ENCODE assay signal across 27 cellular contexts in genomic region chr7:112225006-112225405, GRCh38. TPM values are rescaled to one million over a fixed set of nuclear protein-coding genes. Genes with fewer than 3 reads are reported as not detected.
DNase-seq lines count a peak whose midpoint lies in the region; ATAC-seq, FAIRE-seq and TF ChIP-seq lines count a peak whose summit lies in the region.
"Had no signal": no experiment of that assay in that cellular context is flagged by ENCODE, and none has a peak within 500 bp of the region (broad histone marks: within the 10 kb centered on the region; RNA-seq: fewer than 3 reads in every experiment).

No MANE protein-coding gene starts in this region.

- no peak overlapping the region for H3K9ac ChIP-seq in endothelial cell of umbilical vein (replicated peaks; ENCODE audit: extremely low read depth, insufficient read depth, low read length)
- H3K9ac ChIP-seq: BLaER1 treated with 17β-estradiol and CSF1 and Interleukin-3, amounts not matched to agents 10 nM and 100 nM had no signal

- no peak for TF ChIP-seq CTCF in endothelial cell of umbilical vein (IDR thresholded peaks at IDR 0.05; ENCODE audit: extremely low read depth in 1 of 2, insufficient read depth in 1 of 2, low read depth in 1 of 2, low read length in 2 of 2)
- TF ChIP-seq CTCF in lower lobe of right lung (IDR thresholded peaks at IDR 0.05) = no peak

- H3K4me2 ChIP-seq in endothelial cell of umbilical vein (ENCODE audit: insufficient read depth, low read length) = no peak overlapping the region
- H3K4me2 ChIP-seq: A549; BLaER1 treated with 17β-estradiol and CSF1 and Interleukin-3, amounts not matched to agents 10 nM and 100 nM had no signal

- CTCF ChIA-PET in endothelial cell of umbilical vein (lab: Charles Lee) = no interaction called here

- TF ChIP-seq POLR2A in endothelial cell of umbilical vein (IDR thresholded peaks at IDR 0.05; ENCODE audit: low read depth, low read length) = no peak

- DNase-seq in DMS 273 treated with DMSO at 0.1 percent for 48 hours (lab: John Stamatoyannopoulos, UW) (peak; percentile 73), NCI-H524 (lab: John Stamatoyannopoulos, UW) (peak; percentile 76 to 93), SJCRH30 (peak; percentile 15 to 39), endothelial cell of umbilical vein (ENCODE audit: low read depth, low spot score) (peak; percentile 34), lower lobe of right lung (no peak), cardiac septum (ENCODE audit: low spot score) (no peak)
- DNase-seq: AML-193; CD4-positive, alpha-beta T cell; COR-L47; DMS153; DND-41; NCI-H1092 treated with DMSO at 0.1 percent for 48 hours; NCI-H1436; NCI-H187 treated with DMSO at 0.1 percent for 48 hours; NCI-H748 treated with DMSO at 0.1 percent for 48 hours; SHP77; T-helper 1 cell had no signal

- H3K9me1 ChIP-seq in endothelial cell of umbilical vein (replicated peaks; ENCODE audit: control insufficient read depth, extremely low read depth, insufficient read depth, low read length) = no peaks in the 10 kb centered on the region

- peaks cover 3% of the 10 kb centered on the region for H4K20me1 ChIP-seq in endothelial cell of umbilical vein (replicated peaks; ENCODE audit: control insufficient read depth, extremely low read depth, insufficient read depth, low read length)

- FAIRE-seq in endothelial cell of umbilical vein (lab: Jason Lieb, UNC) = no peak
- FAIRE-seq: GM12892, GM19239, H54 had no signal

- dilution Hi-C loops in endothelial cell of umbilical vein (cut with MboI; ENCODE audit: extremely low pct_ligation_motif_present, low sequenced_read_pairs) = no loop called here

- H3K36me3 ChIP-seq in SJCRH30 (no peaks in the 10 kb centered on the region; the same call in 1 of the 2 replicates), endothelial cell of umbilical vein (ENCODE audit: control insufficient read depth in 2 of 2, extremely low read depth in 1 of 2, insufficient read depth in 2 of 2, low read length in 2 of 2) (no peaks in the 10 kb centered on the region), lower lobe of right lung (no peaks in the 10 kb centered on the region)

- intact Hi-C loops in endothelial cell of umbilical vein (cut with micrococcal nuclease) (no loop called here), lower lobe of right lung (cut with DNase I) (no loop called here), cardiac septum (cut with DNase I) (no loop called here)

- H3K4me1 ChIP-seq in SJCRH30 (peaks cover 25% of the 10 kb centered on the region), endothelial cell of umbilical vein (ENCODE audit: control insufficient read depth, extremely low read depth, insufficient read depth, low read length) (peaks cover 10% of the 10 kb centered on the region), lower lobe of right lung (no peaks in the 10 kb centered on the region)
- H3K4me1 ChIP-seq: A549; BLaER1 treated with 17β-estradiol and CSF1 and Interleukin-3, amounts not matched to agents 10 nM and 100 nM had no signal

- no TSS peak for BruUV-seq in endothelial cell of umbilical vein (replicated peaks; lab: Mats Ljungman, UMichigan)

- ATAC-seq in lower lobe of right lung (no peak), HG02981 (IDR thresholded peaks at IDR 0.05; ENCODE audit: unreplicated experiment) (no peak), HG02970 (IDR thresholded peaks at IDR 0.05; ENCODE audit: low FRiP score, unreplicated experiment) (no peak)
- ATAC-seq: A549 had no signal

- H3K79me2 ChIP-seq in endothelial cell of umbilical vein (ENCODE audit: control insufficient read depth, insufficient read depth, low read length) = peaks cover 6% of the 10 kb centered on the region

- no peaks in the 10 kb centered on the region for H3K27me3 ChIP-seq in SJCRH30
- H3K27me3 ChIP-seq in endothelial cell of umbilical vein (ENCODE audit: control insufficient read depth in 2 of 2, insufficient read depth in 2 of 2, low read length in 2 of 2) = no peaks in the 10 kb centered on the region
- H3K27me3 ChIP-seq in lower lobe of right lung (ENCODE audit: low read depth) = no peaks in the 10 kb centered on the region
- H3K27me3 ChIP-seq: BLaER1 treated with 17β-estradiol and CSF1 and Interleukin-3, amounts not matched to agents 10 nM and 100 nM had no signal

- H2AFZ ChIP-seq in endothelial cell of umbilical vein (ENCODE audit: low read depth, low read length) = no peak overlapping the region

- no peak overlapping the region for H3K27ac ChIP-seq in SJCRH30
- H3K27ac ChIP-seq in endothelial cell of umbilical vein (ENCODE audit: insufficient read depth, low read depth, low read length) = no peak overlapping the region
- H3K27ac ChIP-seq in lower lobe of right lung = no peak overlapping the region
- H3K27ac ChIP-seq: A549; BLaER1 treated with 17β-estradiol and CSF1 and Interleukin-3, amounts not matched to agents 10 nM and 100 nM; HL-60; RWPE1 had no signal

- no peak overlapping the region for H3K4me3 ChIP-seq in SJCRH30
- H3K4me3 ChIP-seq in endothelial cell of umbilical vein (replicated peaks in 1 of 3; ENCODE audit: insufficient read depth in 1 of 3, low read depth in 1 of 3, low read length in 3 of 3) = no peak overlapping the region
- no peak overlapping the region for H3K4me3 ChIP-seq in lower lobe of right lung
- H3K4me3 ChIP-seq: A549; BLaER1 treated with 17β-estradiol and CSF1 and Interleukin-3, amounts not matched to agents 10 nM and 100 nM had no signal

- POLR2A ChIA-PET in endothelial cell of umbilical vein (lab: Charles Lee) = interaction anchor here (1.1 kb wide), 1 partner anchor 19 kb away, joined by 3 read pairs; no protein-coding TSS in a partner anchor

- no peaks in the 10 kb centered on the region for H3K9me3 ChIP-seq in SJCRH30 (replicated peaks)
- no peaks in the 10 kb centered on the region for H3K9me3 ChIP-seq in endothelial cell of umbilical vein (replicated peaks; ENCODE audit: control insufficient read depth, insufficient read depth, low read length)
- H3K9me3 ChIP-seq in lower lobe of right lung = no peaks in the 10 kb centered on the region
- H3K9me3 ChIP-seq: A549 had no signal

TF ChIP-seq in endothelial cell of umbilical vein, 7 proteins besides CTCF, POLR2A, EP300 and RAD21:
- TF ChIP-seq FOS (IDR thresholded peaks at IDR 0.05; ENCODE audit: borderline replicate concordance, insufficient read depth, low read length) (no peak), MYC (IDR thresholded peaks at IDR 0.05; ENCODE audit: low read depth, low read length) (no peak), JUN (IDR thresholded peaks at IDR 0.05; ENCODE audit: borderline replicate concordance, insufficient read depth, insufficient read length, low read depth) (no peak), GATA2 (IDR thresholded peaks at IDR 0.05; ENCODE audit: insufficient read depth, insufficient read length, low read depth, low read length) (no peak), MAX (IDR thresholded peaks at IDR 0.05; ENCODE audit: insufficient read depth, insufficient read length) (no peak), POLR2AphosphoS5 (IDR thresholded peaks at IDR 0.05; ENCODE audit: insufficient read depth, low read depth, low read length) (no peak), EZH2 (IDR thresholded peaks at IDR 0.05; ENCODE audit: borderline replicate concordance, low read depth, low read length, severe bottlenecking) (no peak)

RNA-seq across cellular contexts. Expression of gene ZNF277, which starts 18.5 kb away (rescaled TPM):
- 29.0 and 29.7 TPM in 2 replicates for total RNA-seq in SJCRH30 (2014; rRNA removed; shearing (Covaris generic))
- total RNA-seq in endothelial cell of umbilical vein (19.0 and 22.6 TPM in 2 replicates), lower lobe of right lung (33.3 TPM), cardiac septum (16.3 TPM)
- polyA plus RNA-seq in endothelial cell of umbilical vein = 4.6 and 7.8 TPM in 2 replicates
- polyA plus RNA-seq in endothelial cell of umbilical vein (2011; cell fraction: cytosol; rRNA removed) = 11.9 and 13.0 TPM in 2 replicates
- polyA plus RNA-seq in endothelial cell of umbilical vein (2011; cell fraction: nucleus; rRNA removed) = 6.8 and 7.8 TPM in 2 replicates
- polyA plus RNA-seq in endothelial cell of umbilical vein (2012) = 19.8 and 22.3 TPM in 2 replicates
- polyA minus RNA-seq in endothelial cell of umbilical vein = 8.4 and 11.6 TPM in 2 replicates
- polyA minus RNA-seq in endothelial cell of umbilical vein (2011; cell fraction: cytosol; rRNA and poly(A)+ RNA removed) = 10.2 TPM
- polyA minus RNA-seq in endothelial cell of umbilical vein (2011; cell fraction: nucleus; rRNA and poly(A)+ RNA removed) = 15.1 and 21.9 TPM in 2 replicates

RNA-seq across cellular contexts. Expression of gene DOCK4, which starts 18.8 kb away (rescaled TPM):
- 8.3 and 11.4 TPM in 2 replicates for total RNA-seq in SJCRH30 (2014; rRNA removed; shearing (Covaris generic))
- 164 TPM in 2 replicates for total RNA-seq in endothelial cell of umbilical vein
- polyA plus RNA-seq in endothelial cell of umbilical vein = 37.5 and 47.4 TPM in 2 replicates
- 37.7 and 38.6 TPM in 2 replicates for polyA plus RNA-seq in endothelial cell of umbilical vein (2011; cell fraction: cytosol; rRNA removed)
- 168 and 178 TPM in 2 replicates for polyA plus RNA-seq in endothelial cell of umbilical vein (2011; cell fraction: nucleus; rRNA removed)
- 69.2 and 79.1 TPM in 2 replicates for polyA plus RNA-seq in endothelial cell of umbilical vein (2012)
- polyA minus RNA-seq in endothelial cell of umbilical vein = 246 and 289 TPM in 2 replicates
- polyA minus RNA-seq in endothelial cell of umbilical vein (2011; cell fraction: cytosol; rRNA and poly(A)+ RNA removed) = 1.7 TPM
- 603 and 865 TPM in 2 replicates for polyA minus RNA-seq in endothelial cell of umbilical vein (2011; cell fraction: nucleus; rRNA and poly(A)+ RNA removed)
- total RNA-seq in lower lobe of right lung = 78.5 TPM
- 18.5 TPM for total RNA-seq in cardiac septum
- polyA plus RNA-seq: IgD-negative memory B cell had no signal

Comparison
In these comparisons a context has a peak if more than half of its experiments do, and no peak if none do; other contexts are left out.
1. DNase-seq: peak in DMS 273 treated with DMSO at 0.1 percent for 48 hours (single experiment), NCI-H524 (2 of 2), SJCRH30 (2 of 2) and endothelial cell of umbilical vein (single experiment); none in lower lobe of right lung (single experiment) and cardiac septum (single experiment).